8 cellular contexts compared by ENCODE assay signal in the genomic region with DNA sequence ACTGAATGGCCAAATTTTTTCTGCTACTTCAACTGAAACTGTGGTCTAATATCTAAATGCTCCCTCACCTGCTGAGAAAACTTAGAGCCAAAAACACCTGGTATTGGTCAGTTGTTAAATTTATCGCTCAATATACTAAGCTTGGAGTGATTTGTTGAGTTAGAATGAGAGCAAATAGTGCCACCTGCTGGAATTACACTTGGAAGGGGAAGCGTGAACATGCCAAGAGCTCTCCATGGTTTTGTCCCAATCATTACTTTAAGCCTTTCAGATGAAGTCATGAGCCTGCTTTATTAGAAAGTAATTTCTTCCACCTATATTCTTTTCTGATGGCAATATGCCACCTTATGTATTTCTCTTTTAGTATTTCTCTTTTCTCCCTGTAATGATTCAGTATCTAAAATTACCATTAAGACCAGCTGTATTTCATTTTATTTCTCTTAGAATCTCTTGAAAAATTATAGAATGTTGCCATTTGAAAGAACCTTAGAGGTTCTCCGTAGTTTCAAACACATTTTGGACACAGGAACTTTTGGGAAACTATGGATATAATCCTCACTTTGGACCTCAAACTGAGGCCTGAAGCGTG.
DNase-seq lines count a peak whose midpoint lies in the region; ATAC-seq, FAIRE-seq and TF ChIP-seq lines count a peak whose summit lies in the region.

No MANE protein-coding gene starts in this region.

- H3K27me3 ChIP-seq in K562 (ENCODE audit: control insufficient read depth in 2 of 2, insufficient read depth in 2 of 2, low read length in 2 of 2) = no peaks in the 10 kb centered on the region

- no peak for TF ChIP-seq EP300 in K562 (IDR thresholded peaks at IDR 0.05; ENCODE audit: low read length)

- no peak overlapping the region for H3K4me2 ChIP-seq in K562 (ENCODE audit: insufficient read depth, low read length)

- BruUV-seq in K562 (replicated peaks; lab: Mats Ljungman, UMichigan) = no TSS peak

- no peaks in the 10 kb centered on the region; the same call in 1 of the 2 replicates for H3K9me3 ChIP-seq in K562 (replicated peaks; ENCODE audit: control insufficient read depth, insufficient read depth, low read depth, low read length)

- TF ChIP-seq POLR2A in K562 (conservative IDR thresholded peaks at IDR 0.05) = no peak

- intact Hi-C loops in K562 (cut with micrococcal nuclease) = no loop called here

- CTCF ChIA-PET in K562 (lab: Yijun Ruan, JAX; ENCODE audit: low intra/inter-chr PET ratio) = no interaction called here

- TF ChIP-seq CTCF in K562 (IDR thresholded peaks at IDR 0.05 in 2 of 3, conservative IDR thresholded peaks at IDR 0.05 in 1 of 3; ENCODE audit: insufficient read depth in 2 of 3, low read depth in 1 of 3, low read length in 3 of 3) = peak; percentile 33 to 66 (median 65); a peak in 4 of 6 replicates

- H3K79me2 ChIP-seq in K562 (ENCODE audit: control insufficient read depth, insufficient read depth, low read length) = no peaks in the 10 kb centered on the region

- H3K4me3 ChIP-seq in K562 = no peak overlapping the region

- no peaks in the 10 kb centered on the region for H4K20me1 ChIP-seq in K562 (replicated peaks; ENCODE audit: control insufficient read depth, insufficient read depth, low read length)

- H3K9ac ChIP-seq in K562 (ENCODE audit: insufficient read depth in 1 of 2, low read depth in 2 of 2, low read length in 2 of 2) = no peak overlapping the region

- peak; percentile 4 for DNase-seq in COLO829 (ENCODE audit: low spot score)
- DNase-seq in NCI-H2107 (lab: John Stamatoyannopoulos, UW) = peak; percentile 37
- peak in 2 of 4 experiments; percentile 19 to 59 for DNase-seq in K562 (ENCODE audit: extremely low read depth in 1 of 4, low spot score in 3 of 4)
- peak; percentile 0 to 16 for DNase-seq in lung microvascular endothelial cell (ENCODE audit: low read depth in 2 of 2)
- DNase-seq in islet precursor cell = no peak

- H3K36me3 ChIP-seq in K562 (ENCODE audit: control insufficient read depth, insufficient read depth, low read length) = no peaks in the 10 kb centered on the region

- POLR2A ChIA-PET in K562 (lab: Yijun Ruan, JAX) = no interaction called here

- H2AFZ ChIP-seq in K562 (ENCODE audit: low read depth, low read length) = no peak overlapping the region

- peak; percentile 47 to 73; a peak in 3 of 4 replicates for TF ChIP-seq RAD21 in K562 (CRISPR knock-in tag; conservative IDR thresholded peaks at IDR 0.05 in 1 of 2, IDR thresholded peaks at IDR 0.05 in 1 of 2)

- peak; percentile 78 for FAIRE-seq in K562 (lab: Jason Lieb, UNC)

- H3K27ac ChIP-seq in K562 (ENCODE audit: extremely low read depth, low read depth, low read length) = no peak overlapping the region

- WGBS in K562 (ENCODE audit: insufficient coverage, low coverage, missing lambda C conversion rate) = 1% methylated on average over 4 of the region's 4 CpGs

- H3K4me1 ChIP-seq in K562 (replicated peaks in 1 of 2; ENCODE audit: control insufficient read depth in 2 of 2, insufficient read depth in 2 of 2, low read length in 2 of 2) = no peaks in the 10 kb centered on the region

- ATAC-seq in GM21576 (IDR thresholded peaks at IDR 0.05; ENCODE audit: unreplicated experiment) = peak; percentile 64
- peak; percentile 81 for ATAC-seq in K562
- ATAC-seq in HG03460 (IDR thresholded peaks at IDR 0.05; ENCODE audit: unreplicated experiment) = no peak
- no peak for ATAC-seq in HG03432 (IDR thresholded peaks at IDR 0.05; ENCODE audit: unreplicated experiment)

- in situ Hi-C loops in K562 (cut with MboI) = no loop called here

- H3K9me1 ChIP-seq in K562 (ENCODE audit: control insufficient read depth, insufficient read depth, low read length) = no peaks in the 10 kb centered on the region

TF ChIP-seq in K562, 482 proteins besides CTCF, POLR2A, EP300 and RAD21:
- TF ChIP-seq CC2D1A (IDR thresholded peaks at IDR 0.05) = 0 out of 2 replicates have a peak, but pooled peaks have one; percentile 17
- 0 out of 2 replicates have a peak, but pooled peaks have one; percentile 41 for TF ChIP-seq EHMT2 (IDR thresholded peaks at IDR 0.05)
- TF ChIP-seq CCAR2 (IDR thresholded peaks at IDR 0.05; ENCODE audit: low read depth, low read length) = no peak
- TF ChIP-seq SMC3 (conservative IDR thresholded peaks at IDR 0.05; ENCODE audit: insufficient read depth, low read depth, low read length) = peak; percentile 49

Comparison
In these comparisons a context has a peak if more than half of its experiments do, and no peak if none do; other contexts are left out.
1. ATAC-seq: peak in GM21576 (single experiment) and K562 (single experiment); none in HG03460 (single experiment) and HG03432 (single experiment).